Comparison of ENCODE assay signal across 11 cellular contexts in the genomic region with DNA sequence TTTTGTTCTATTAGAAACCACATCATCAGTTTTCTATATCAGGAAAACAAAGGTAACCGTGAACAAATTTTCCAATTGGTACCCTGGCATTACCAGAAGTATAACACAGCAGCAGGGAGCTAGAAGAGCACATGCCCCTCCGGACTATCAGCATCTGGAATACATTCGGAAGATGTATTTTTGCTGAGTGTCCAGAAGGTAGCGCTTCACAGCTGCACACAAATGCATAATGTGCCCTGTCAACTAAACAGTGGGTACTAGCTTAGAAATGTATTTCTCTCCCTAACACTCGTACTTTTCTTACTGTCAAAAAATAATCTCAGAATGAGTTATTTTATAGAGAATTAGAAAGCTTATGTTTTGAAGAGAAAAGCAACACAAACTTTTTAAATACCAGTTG.
DNase-seq lines count a peak whose midpoint lies in the region; ATAC-seq, FAIRE-seq and TF ChIP-seq lines count a peak whose summit lies in the region.
"Had no signal": no experiment of that assay in that cellular context is flagged by ENCODE, and none has a peak within 500 bp of the region (broad histone marks: within the 10 kb centered on the region; RNA-seq: fewer than 3 reads in every experiment).

No MANE protein-coding gene starts in this region.

- H3K36me3 ChIP-seq in kidney epithelial cell (ENCODE audit: control insufficient read depth, insufficient read depth, low read length): no peaks in the 10 kb centered on the region

- no peaks in the 10 kb centered on the region for H3K27me3 Mint-ChIP-seq in Calu3 (ENCODE audit: unreplicated experiment)
- no peaks in the 10 kb centered on the region for H3K27me3 Mint-ChIP-seq in activated T-cell treated with anti-CD3 and anti-CD28 coated beads, Interleukin-2, amount 50 U/mL, for 24 hours

- no peak overlapping the region for H3K4me3 Mint-ChIP-seq in Calu3 (ENCODE audit: low read depth, unreplicated experiment)
- no peak overlapping the region for H3K4me3 Mint-ChIP-seq in activated T-cell treated with anti-CD3 and anti-CD28 coated beads, Interleukin-2, amount 50 U/mL, for 24 hours
- H3K4me3 Mint-ChIP-seq: activated CD8-positive, alpha-beta T cell treated with anti-CD3 and anti-CD28 coated beads, Interleukin-2, amount 10 ng/mL, durations not matched to agents 7 days and 5 days had no signal

- no peak overlapping the region for H3K27ac Mint-ChIP-seq in Calu3 (ENCODE audit: unreplicated experiment)
- H3K27ac Mint-ChIP-seq in activated T-cell treated with anti-CD3 and anti-CD28 coated beads, Interleukin-2, amount 50 U/mL, for 24 hours: no peak overlapping the region
- H3K27ac Mint-ChIP-seq: activated CD8-positive, alpha-beta T cell treated with anti-CD3 and anti-CD28 coated beads, Interleukin-2, amount 10 ng/mL, durations not matched to agents 7 days and 5 days had no signal

- DNase-seq in DMS114 treated with DMSO at 0.1 percent for 48 hours (lab: John Stamatoyannopoulos, UW; ENCODE audit: unreplicated experiment) (peak; percentile 44), HTR-8/SVneo (ENCODE audit: insufficient read length, low spot score) (peak; percentile 26), SW480 (ENCODE audit: low spot score) (peak; percentile 21), kidney epithelial cell (ENCODE audit: low read depth) (no peak), Calu3 (no peak)
- no peak for DNase-seq in activated T-cell treated with anti-CD3 and anti-CD28 coated beads, Interleukin-2, amount 50 U/mL, for 24 hours
- DNase-seq: activated CD8-positive, alpha-beta T cell treated with anti-CD3 and anti-CD28 coated beads, Interleukin-2, amount 10 ng/mL, durations not matched to agents 7 days and 5 days; glutamatergic neuron; substantia nigra had no signal

- peak; percentile 81 for FAIRE-seq in HTR-8/SVneo (lab: Jason Lieb, UNC)
- FAIRE-seq: H1 had no signal

- H3K4me3 ChIP-seq in kidney epithelial cell (ENCODE audit: low read depth, low read length): no peak overlapping the region

- CTCF ChIA-PET in Calu3 (lab: Charles Lee): no interaction called here

- H3K36me3 Mint-ChIP-seq in Calu3 (ENCODE audit: insufficient read depth, unreplicated experiment): no peaks in the 10 kb centered on the region
- H3K36me3 Mint-ChIP-seq in activated T-cell treated with anti-CD3 and anti-CD28 coated beads, Interleukin-2, amount 50 U/mL, for 24 hours (ENCODE audit: low read depth): peaks cover 31% of the 10 kb centered on the region

- TF ChIP-seq CTCF in kidney epithelial cell (IDR thresholded peaks at IDR 0.05; ENCODE audit: insufficient read depth, low read length, poor library complexity, severe bottlenecking): peak; percentile 19
- no peak for TF ChIP-seq CTCF in Calu3 (IDR thresholded peaks at IDR 0.05; ENCODE audit: unreplicated experiment)

- H3K9me3 Mint-ChIP-seq in Calu3 (ENCODE audit: low read depth, unreplicated experiment): no peaks in the 10 kb centered on the region
- no peaks in the 10 kb centered on the region for H3K9me3 Mint-ChIP-seq in activated T-cell treated with anti-CD3 and anti-CD28 coated beads, Interleukin-2, amount 50 U/mL, for 24 hours

- H3K4me1 Mint-ChIP-seq in Calu3 (ENCODE audit: low read depth, unreplicated experiment): no peaks in the 10 kb centered on the region
- peaks cover 24% of the 10 kb centered on the region for H3K4me1 Mint-ChIP-seq in activated T-cell treated with anti-CD3 and anti-CD28 coated beads, Interleukin-2, amount 50 U/mL, for 24 hours (ENCODE audit: low read depth)

- BruUV-seq in Calu3 (replicated peaks; lab: Mats Ljungman, UMichigan): no TSS peak

- ATAC-seq in GM21717 (IDR thresholded peaks at IDR 0.05; ENCODE audit: unreplicated experiment): no peak
- ATAC-seq: activated CD8-positive, alpha-beta T cell treated with anti-CD3 and anti-CD28 coated beads, Interleukin-2, amount 10 ng/mL, durations not matched to agents 7 days and 5 days had no signal

- H3K27me3 ChIP-seq in kidney epithelial cell (ENCODE audit: control insufficient read depth, insufficient read depth, low read length): no peaks in the 10 kb centered on the region

- intact Hi-C loops in Calu3 (cut with micrococcal nuclease; ENCODE audit: unreplicated experiment): no loop called here

Comparison
In these comparisons a context has a peak if more than half of its experiments do, and no peak if none do; other contexts are left out.
1. DNase-seq: peak in DMS114 treated with DMSO at 0.1 percent for 48 hours (single experiment), HTR-8/SVneo (single experiment) and SW480 (single experiment); none in kidney epithelial cell (single experiment), Calu3 (single experiment) and activated T-cell treated with anti-CD3 and anti-CD28 coated beads, Interleukin-2, amount 50 U/mL, for 24 hours (single experiment).